12 cellular contexts compared by ENCODE assay signal in genomic region chr6:137832110-137832509, GRCh38. TPM values are rescaled to one million over a fixed set of nuclear protein-coding genes. Genes with fewer than 3 reads are reported as not detected.
DNase-seq lines count a peak whose midpoint lies in the region; ATAC-seq, FAIRE-seq and TF ChIP-seq lines count a peak whose summit lies in the region.
"Had no signal": no experiment of that assay in that cellular context is flagged by ENCODE, and none has a peak within 500 bp of the region (broad histone marks: within the 10 kb centered on the region; RNA-seq: fewer than 3 reads in every experiment).

No MANE protein-coding gene starts in this region.

- H3K27me3 Mint-ChIP-seq in T-helper 17 cell, result no peaks in the 10 kb centered on the region

- no peak overlapping the region for H3K4me3 Mint-ChIP-seq in T-helper 17 cell
- H3K4me3 Mint-ChIP-seq: CD14-positive monocyte had no signal

- H3K27me3 ChIP-seq in lower lobe of right lung (ENCODE audit: low read depth), result no peaks in the 10 kb centered on the region
- H3K27me3 ChIP-seq: upper lobe of left lung had no signal

- ATAC-seq in T-helper 17 cell (no peak), lower lobe of right lung (no peak)

- peaks cover 10% of the 10 kb centered on the region for H3K4me1 Mint-ChIP-seq in T-helper 17 cell

- no peak for FAIRE-seq in GM12891 (lab: Jason Lieb, UNC)

- H3K9me3 ChIP-seq in T-helper 17 cell (ENCODE audit: control insufficient read depth, low read length, poor library complexity, severe bottlenecking), result no peaks in the 10 kb centered on the region
- H3K9me3 ChIP-seq in lower lobe of right lung, result no peaks in the 10 kb centered on the region
- H3K9me3 ChIP-seq: upper lobe of left lung had no signal

- DNase-seq in A172 (ENCODE audit: low spot score) (peak; percentile 90), HCEC 1CT (peak; percentile 88), T-helper 17 cell (no peak), fibroblast of the conjunctiva (ENCODE audit: low read depth) (peak; percentile 24), NCI-H2196 treated with DMSO at 0.1 percent for 48 hours (lab: John Stamatoyannopoulos, UW; ENCODE audit: unreplicated experiment) (no peak), cortex of kidney (lab: John Stamatoyannopoulos, UW) (no peak), lower lobe of right lung (no peak), GM12891 (ENCODE audit: insufficient read length, low spot score) (no peak)
- DNase-seq: NCI-H2227 treated with DMSO at 0.1 percent for 48 hours, occipital lobe, upper lobe of left lung had no signal

- peak overlapping the region; percentile 61 for H3K27ac Mint-ChIP-seq in T-helper 17 cell

- no peaks in the 10 kb centered on the region for H3K36me3 ChIP-seq in lower lobe of right lung
- H3K36me3 ChIP-seq: upper lobe of left lung had no signal

- H3K27ac ChIP-seq in lower lobe of right lung, result no peak overlapping the region
- H3K27ac ChIP-seq: upper lobe of left lung had no signal

- no peak for TF ChIP-seq POLR2A in GM12891 (IDR thresholded peaks at IDR 0.05; ENCODE audit: low read depth, low read length)

- intact Hi-C loops in lower lobe of right lung (cut with DNase I), result no loop called here

- no peaks in the 10 kb centered on the region for H3K4me1 ChIP-seq in lower lobe of right lung
- H3K4me1 ChIP-seq: upper lobe of left lung had no signal

- H3K36me3 Mint-ChIP-seq in T-helper 17 cell (ENCODE audit: low read depth), result no peaks in the 10 kb centered on the region

- no peak overlapping the region for H3K4me3 ChIP-seq in lower lobe of right lung
- H3K4me3 ChIP-seq: upper lobe of left lung had no signal

- TF ChIP-seq CTCF in lower lobe of right lung (IDR thresholded peaks at IDR 0.05), result no peak

TF ChIP-seq in GM12891, 5 proteins besides CTCF, POLR2A, EP300 and RAD21:
- TF ChIP-seq PAX5 (IDR thresholded peaks at IDR 0.05; ENCODE audit: insufficient read depth, low read length, severe bottlenecking) (no peak), POU2F2 (IDR thresholded peaks at IDR 0.05; ENCODE audit: low read depth, low read length) (no peak), POLR2AphosphoS5 (IDR thresholded peaks at IDR 0.05; ENCODE audit: low read depth, low read length) (no peak), TAF1 (IDR thresholded peaks at IDR 0.05; ENCODE audit: low read depth, low read length) (no peak), SPI1 (IDR thresholded peaks at IDR 0.05; ENCODE audit: low read depth, low read length) (no peak)
TF ChIP-seq in GM12891: peak in this region for 0.

RNA-seq across cellular contexts. Expression of gene TNFAIP3, which starts 34.9 kb away (rescaled TPM):
- 1.2 and 1.6 TPM in 2 replicates for total RNA-seq in A172 (2014; rRNA removed; shearing (Covaris generic))
- total RNA-seq in T-helper 17 cell (1,000 to 10,000 TPM; 4,032 to 4,607 TPM), lower lobe of right lung (44.6 TPM)
- 120 TPM for polyA plus RNA-seq in GM12891 (2012; ENCODE audit: low read depth, missing spikeins)

Comparison
In these comparisons a context has a peak if more than half of its experiments do, and no peak if none do; other contexts are left out.
1. DNase-seq: peak in A172 (single experiment), HCEC 1CT (single experiment) and fibroblast of the conjunctiva (single experiment); none in T-helper 17 cell (0 of 3), NCI-H2196 treated with DMSO at 0.1 percent for 48 hours (single experiment), cortex of kidney (single experiment), lower lobe of right lung (single experiment) and GM12891 (single experiment).
2. RNA of gene TNFAIP3, which starts 34.9 kb away (total RNA-seq): 4,032 to 4,607 TPM in T-helper 17 cell; 44.6 TPM in lower lobe of right lung (single experiment) and 1.2 to 1.6 TPM in A172; every median in the first group is over 10 times any median in the second.